8 cellular contexts compared by ENCODE assay signal in genomic region chr16:27243725-27244362, GRCh38. TPM values are rescaled to one million over a fixed set of nuclear protein-coding genes. Genes with fewer than 3 reads are reported as not detected.
A peak's percentile ranks its signal among the peaks of the same experiment; 100 is the strongest.
DNase-seq lines count a peak whose midpoint lies in the region; ATAC-seq, FAIRE-seq and TF ChIP-seq lines count a peak whose summit lies in the region.

No MANE protein-coding gene starts in this region.

- no peak overlapping the region for H2AFZ ChIP-seq in astrocyte (ENCODE audit: low read depth, low read length)

- peak; percentile 13 for DNase-seq in activated T-cell treated with anti-CD3 and anti-CD28 coated beads, Interleukin-2, amount 50 U/mL, for 1 hour
- no peak for DNase-seq in activated T-cell treated with anti-CD3 and anti-CD28 coated beads, Interleukin-2, amount 50 U/mL, for 4 hours
- DNase-seq in astrocyte (ENCODE audit: low read depth) (no peak), SIG-M5 (lab: John Stamatoyannopoulos, UW) (no peak)

- WGBS in thymus: 98% methylated on average over 11 of the region's 11 CpGs

- H3K4me2 ChIP-seq in astrocyte (ENCODE audit: low read length): peak overlapping the region; percentile 77

- no peaks in the 10 kb centered on the region for H3K9me3 Mint-ChIP-seq in activated T-cell treated with anti-CD3 and anti-CD28 coated beads, Interleukin-2, amount 50 U/mL, for 4 hours
- peaks cover 3% of the 10 kb centered on the region for H3K9me3 Mint-ChIP-seq in astrocyte (ENCODE audit: unreplicated experiment)

- no peaks in the 10 kb centered on the region for H3K36me3 ChIP-seq in astrocyte (ENCODE audit: insufficient read depth, low read length)
- peaks cover 7% of the 10 kb centered on the region for H3K36me3 ChIP-seq in muscle layer of colon (ENCODE audit: insufficient read depth, low read length)
- H3K36me3 ChIP-seq in thymus (ENCODE audit: control insufficient read depth, insufficient read depth): peaks cover 6% of the 10 kb centered on the region

- H4K20me1 ChIP-seq in astrocyte (ENCODE audit: insufficient read depth, low read length): no peaks in the 10 kb centered on the region

- TF ChIP-seq POLR2A in GM18505 (IDR thresholded peaks at IDR 0.05; ENCODE audit: borderline replicate concordance, extremely low read depth, insufficient read depth, insufficient read length): no peak

- H3K4me3 Mint-ChIP-seq in activated T-cell treated with anti-CD3 and anti-CD28 coated beads, Interleukin-2, amount 50 U/mL, for 4 hours: no peak overlapping the region
- H3K4me3 Mint-ChIP-seq in astrocyte (ENCODE audit: unreplicated experiment): no peak overlapping the region

- peak overlapping the region; percentile 73 for H3K9ac ChIP-seq in astrocyte (ENCODE audit: low read length)
- H3K9ac ChIP-seq in muscle layer of colon (ENCODE audit: low read length): no peak overlapping the region

- H3K27me3 ChIP-seq in astrocyte (ENCODE audit: insufficient read depth, low read length) (no peaks in the 10 kb centered on the region), muscle layer of colon (ENCODE audit: control insufficient read depth in 1 of 2, insufficient read depth in 2 of 2, low read length in 2 of 2) (no peaks in the 10 kb centered on the region), thymus (ENCODE audit: control insufficient read depth, insufficient read depth) (no peaks in the 10 kb centered on the region)

- peaks cover 14% of the 10 kb centered on the region for H3K36me3 Mint-ChIP-seq in activated T-cell treated with anti-CD3 and anti-CD28 coated beads, Interleukin-2, amount 50 U/mL, for 4 hours (ENCODE audit: insufficient read depth)
- peaks cover 3% of the 10 kb centered on the region for H3K36me3 Mint-ChIP-seq in astrocyte (ENCODE audit: low read depth, unreplicated experiment)

- FAIRE-seq in astrocyte (lab: Jason Lieb, UNC): no peak

- H3K79me2 ChIP-seq in astrocyte (ENCODE audit: insufficient read depth, low read length): peaks cover 16% of the 10 kb centered on the region

- no peak overlapping the region for H3K27ac Mint-ChIP-seq in astrocyte (ENCODE audit: unreplicated experiment)

- ATAC-seq in activated T-cell treated with anti-CD3 and anti-CD28 coated beads, Interleukin-2, amount 50 U/mL, for 4 hours: no peak
- ATAC-seq in GM18505 (IDR thresholded peaks at IDR 0.05; ENCODE audit: unreplicated experiment) (no peak), HG02970 (IDR thresholded peaks at IDR 0.05; ENCODE audit: low FRiP score, unreplicated experiment) (no peak)

- TF ChIP-seq CTCF in astrocyte (IDR thresholded peaks at IDR 0.05; ENCODE audit: insufficient read depth, low read depth, low read length): no peak

- H3K27ac ChIP-seq in astrocyte (ENCODE audit: low read depth, low read length) (peak overlapping the region; percentile 82), muscle layer of colon (ENCODE audit: low read depth, low read length) (peak overlapping the region; percentile 59), thymus (ENCODE audit: low read depth) (peak overlapping the region; percentile 46)

- H3K9me3 ChIP-seq in astrocyte (ENCODE audit: insufficient read depth, low read depth, low read length) (no peaks in the 10 kb centered on the region), muscle layer of colon (ENCODE audit: low read length) (no peaks in the 10 kb centered on the region), thymus (ENCODE audit: control insufficient read depth) (peaks cover 1% of the 10 kb centered on the region)

- H3K4me1 ChIP-seq in astrocyte (ENCODE audit: insufficient read depth, low read length) (peaks cover 48% of the 10 kb centered on the region), muscle layer of colon (ENCODE audit: insufficient read depth, low read length) (peaks cover 66% of the 10 kb centered on the region), thymus (ENCODE audit: control insufficient read depth, insufficient read depth, low read length) (peaks cover 9% of the 10 kb centered on the region)

- peaks cover 80% of the 10 kb centered on the region for H3K4me1 Mint-ChIP-seq in activated T-cell treated with anti-CD3 and anti-CD28 coated beads, Interleukin-2, amount 50 U/mL, for 4 hours (ENCODE audit: low read depth)
- H3K4me1 Mint-ChIP-seq in astrocyte (ENCODE audit: low read depth, unreplicated experiment): peaks cover 34% of the 10 kb centered on the region

- H3K4me3 ChIP-seq in astrocyte (ENCODE audit: insufficient read depth, low read depth, low read length) (no peak overlapping the region), muscle layer of colon (ENCODE audit: low read depth in 1 of 2, low read length in 2 of 2) (no peak overlapping the region), thymus (ENCODE audit: low read length) (no peak overlapping the region)

- no peaks in the 10 kb centered on the region for H3K27me3 Mint-ChIP-seq in activated T-cell treated with anti-CD3 and anti-CD28 coated beads, Interleukin-2, amount 50 U/mL, for 4 hours (ENCODE audit: low read depth)
- no peaks in the 10 kb centered on the region for H3K27me3 Mint-ChIP-seq in astrocyte (ENCODE audit: low read depth, unreplicated experiment)

RNA-seq across cellular contexts. Expression of gene NSMCE1, which starts 24.7 kb away (rescaled TPM):
- 100 to 1,000 TPM; 109 to 111 (median 111) TPM for total RNA-seq in activated T-cell treated with anti-CD3 and anti-CD28 coated beads, Interleukin-2, amount 50 U/mL, for 4 hours
- total RNA-seq in astrocyte: 12.1 and 13.9 TPM in 2 replicates
- polyA plus RNA-seq in thymus: 69.5 TPM

RNA-seq across cellular contexts. Expression of gene KDM8, which starts 40.5 kb away (rescaled TPM):
- total RNA-seq in activated T-cell treated with anti-CD3 and anti-CD28 coated beads, Interleukin-2, amount 50 U/mL, for 4 hours: 10 to 100 TPM in 1 of 3 donors, 1 to 10 TPM in 2; 8.8 to 10.7 (median 8.9) TPM
- 3.4 and 4.3 TPM in 2 replicates for total RNA-seq in astrocyte
- 7.1 TPM for polyA plus RNA-seq in thymus
